20 cellular contexts compared by ENCODE assay signal in genomic region chr5:20618353-20618752, GRCh38.
"Had no signal": no experiment of that assay in that cellular context is flagged by ENCODE, and none has a peak within 500 bp of the region (broad histone marks: within the 10 kb centered on the region; RNA-seq: fewer than 3 reads in every experiment).

No MANE protein-coding gene starts in this region.

- H3K27me3 ChIP-seq: foreskin keratinocyte, right lobe of liver, stomach, tibial nerve, upper lobe of left lung had no signal

- H3K4me3 ChIP-seq: mucosa of descending colon, prostate gland, right lobe of liver, smooth muscle cell, stomach, thoracic aorta, tibial nerve, upper lobe of left lung had no signal

- H3K9me3 ChIP-seq: prostate gland, right lobe of liver, stomach, thoracic aorta, upper lobe of left lung had no signal

- H3K4me1 ChIP-seq: foreskin keratinocyte, prostate gland, right lobe of liver, stomach, tibial nerve, upper lobe of left lung had no signal

- ATAC-seq: foreskin keratinocyte; left lobe of liver; mucosa of descending colon; natural killer cell treated with Interleukin-12 subunit alpha and Interleukin-12 subunit beta and Interleukin-15 and Interleukin-18, amount 100 ng/mL, for 72 hours; right lobe of liver had no signal

- DNase-seq: cortex of kidney; foreskin keratinocyte; kidney; mesenchymal stem cell; mucosa of descending colon; naive B cell; right lobe of liver; stimulated activated CD4-positive, alpha-beta T cell treated with anti-CD3 and anti-CD28 coated beads, Interleukin-12 subunit alpha, Interleukin-12 subunit beta, amount 100 ng/mL, for 4 hours; stimulated activated CD4-positive, alpha-beta T cell treated with anti-CD3 and anti-CD28 coated beads, Interleukin-1b, Interleukin-23, amount 100 ng/mL, for 48 hours; stimulated activated CD4-positive, alpha-beta T cell treated with anti-CD3 and anti-CD28 coated beads, Interleukin-4, amount 100 ng/mL, for 1 hour; stimulated activated CD8-positive, alpha-beta memory T cell treated with anti-CD3 and anti-CD28 coated beads, Interleukin-4, amount 100 ng/mL, for 48 hours; stimulated activated naive CD4-positive, alpha-beta T cell treated with Interleukin-2 at 50 U/mL for 16 hours; stomach; upper lobe of left lung had no signal

- H3K27ac ChIP-seq: foreskin keratinocyte, prostate gland, right lobe of liver, stomach, thoracic aorta, tibial nerve, upper lobe of left lung had no signal

- H3K36me3 ChIP-seq: prostate gland, right lobe of liver, stomach, thoracic aorta, tibial nerve, upper lobe of left lung had no signal
